22 cellular contexts compared by ENCODE assay signal in the genomic region with DNA sequence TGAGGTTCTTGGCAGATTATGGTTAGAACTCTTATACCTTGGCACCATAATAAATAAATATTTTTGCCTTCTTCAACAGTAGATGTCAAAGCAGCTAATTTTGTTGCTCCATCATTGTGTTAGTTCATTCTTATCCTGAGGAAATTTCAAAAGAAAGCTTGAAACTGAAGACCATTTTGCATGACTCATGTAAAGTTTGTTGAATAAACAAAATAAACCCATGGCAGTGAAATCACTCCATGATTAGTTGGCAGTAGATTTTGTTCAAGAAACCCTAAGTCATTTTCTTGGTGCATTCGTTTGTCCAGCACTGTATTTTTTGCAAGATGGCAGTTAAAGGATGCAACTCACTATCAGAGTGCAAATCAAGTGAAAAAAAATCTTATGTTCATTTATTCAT.
DNase-seq lines count a peak whose midpoint lies in the region; ATAC-seq and TF ChIP-seq lines count a peak whose summit lies in the region.
"Had no signal": no experiment of that assay in that cellular context is flagged by ENCODE, and none has a peak within 500 bp of the region (broad histone marks: within the 10 kb centered on the region; RNA-seq: fewer than 3 reads in every experiment).

No MANE protein-coding gene starts in this region.

- H3K4me1 ChIP-seq in adipocyte (ENCODE audit: control insufficient read depth, insufficient read depth, low read length) = peaks cover 20% of the 10 kb centered on the region
- H3K4me1 ChIP-seq: gastrocnemius medialis, Peyer's patch, sigmoid colon had no signal

- no peak for ATAC-seq in GM19452 (IDR thresholded peaks at IDR 0.05; ENCODE audit: unreplicated experiment)
- ATAC-seq: gastrocnemius medialis, left lobe of liver had no signal

- H3K27ac ChIP-seq in substantia nigra (ENCODE audit: low read depth, low read length, poor library complexity, severe bottlenecking) = no peak overlapping the region
- H3K27ac ChIP-seq: cardiac muscle cell, gastrocnemius medialis, KMS-11, Peyer's patch, sigmoid colon had no signal

- DNase-seq in ELR (ENCODE audit: low read depth) = peak; percentile 35
- DNase-seq in adipocyte (ENCODE audit: low read depth) = peak; percentile 57
- DNase-seq in fibroblast of mammary gland (ENCODE audit: low read depth) = peak; percentile 84
- peak; percentile 47 for DNase-seq in smooth muscle cell of the brain vasculature (ENCODE audit: low read depth, low spot score)
- DNase-seq in substantia nigra (lab: John Stamatoyannopoulos, UW) = no peak
- no peak for DNase-seq in SIG-M5 treated with dmso at 0.1 percent for 504 hours (lab: John Stamatoyannopoulos, UW; ENCODE audit: unreplicated experiment)
- DNase-seq: activated CD4-positive, alpha-beta T cell treated with anti-CD3 and anti-CD28 coated beads, Interleukin-2, amount 50 U/mL, for 1 hour; activated naive CD4-positive, alpha-beta T cell; CD4-positive, CD25-positive, alpha-beta regulatory T cell; DMS79 treated with DMSO at 0.1 percent for 48 hours; effector memory CD4-positive, alpha-beta T cell; gastrocnemius medialis; NCI-H1105 treated with DMSO at 0.1 percent for 48 hours; Peyer's patch; sigmoid colon; stimulated activated CD4-positive, alpha-beta T cell treated with anti-CD3 and anti-CD28 coated beads, Interleukin-4, amount 100 ng/mL, for 24 hours; stimulated activated CD8-positive, alpha-beta memory T cell treated with anti-CD3 and anti-CD28 coated beads, Interleukin-4, amount 100 ng/mL, for 48 hours had no signal

- H3K9me3 ChIP-seq in adipocyte (ENCODE audit: control insufficient read depth, low read length) = no peaks in the 10 kb centered on the region
- H3K9me3 ChIP-seq: gastrocnemius medialis, HAP-1, Peyer's patch, sigmoid colon had no signal

- TF ChIP-seq CTCF in fibroblast of mammary gland (conservative IDR thresholded peaks at IDR 0.05; ENCODE audit: control insufficient read depth, insufficient read depth, low read depth, low read length) = no peak

- no peaks in the 10 kb centered on the region for H3K27me3 ChIP-seq in adipocyte (replicated peaks; ENCODE audit: control insufficient read depth, insufficient read depth, low read length)
- H3K27me3 ChIP-seq: cardiac muscle cell, Peyer's patch, sigmoid colon had no signal

- H3K4me3 ChIP-seq in adipocyte (ENCODE audit: low read length) = no peak overlapping the region
- no peak overlapping the region for H3K4me3 ChIP-seq in fibroblast of mammary gland (ENCODE audit: control insufficient read depth, low read depth, low read length)
- H3K4me3 ChIP-seq: cardiac muscle cell, gastrocnemius medialis, HAP-1, Peyer's patch, sigmoid colon had no signal

- H3K36me3 ChIP-seq in adipocyte (ENCODE audit: control insufficient read depth, insufficient read depth, low read length, severe bottlenecking) = no peaks in the 10 kb centered on the region
- H3K36me3 ChIP-seq: cardiac muscle cell, gastrocnemius medialis, HAP-1, Peyer's patch, sigmoid colon had no signal

- no peak overlapping the region for H3K9ac ChIP-seq in adipocyte (ENCODE audit: low read length)
- H3K9ac ChIP-seq: KMS-11 had no signal

Comparison
In these comparisons a context has a peak if more than half of its experiments do, and no peak if none do; other contexts are left out.
1. DNase-seq: peak in ELR (single experiment), adipocyte (single experiment), fibroblast of mammary gland (single experiment) and smooth muscle cell of the brain vasculature (single experiment); none in substantia nigra (0 of 49) and SIG-M5 treated with dmso at 0.1 percent for 504 hours (single experiment).